Comparison of ENCODE assay signal across 18 cellular contexts in genomic region chr4:92231511-92231910, GRCh38.
"Had no signal": no experiment of that assay in that cellular context is flagged by ENCODE, and none has a peak within 500 bp of the region (broad histone marks: within the 10 kb centered on the region; RNA-seq: fewer than 3 reads in every experiment).

No MANE protein-coding gene starts in this region.

- H3K4me3 ChIP-seq: gastrocnemius medialis, left ventricle myocardium inferior, neural progenitor cell, sigmoid colon, upper lobe of left lung had no signal

- H3K27ac ChIP-seq: gastrocnemius medialis, left ventricle myocardium inferior, neural progenitor cell, sigmoid colon, upper lobe of left lung had no signal

- H3K9ac ChIP-seq: neural progenitor cell had no signal

- H2AFZ ChIP-seq: neural progenitor cell had no signal

- H3K4me1 ChIP-seq: gastrocnemius medialis, left ventricle myocardium inferior, neural progenitor cell, sigmoid colon had no signal

- H3K36me3 ChIP-seq: gastrocnemius medialis, left ventricle myocardium inferior, neural progenitor cell, sigmoid colon, upper lobe of left lung had no signal

- H3K27me3 ChIP-seq: gastrocnemius medialis, neural progenitor cell, sigmoid colon, upper lobe of left lung had no signal

- H3K9me3 ChIP-seq: gastrocnemius medialis, left ventricle myocardium inferior, sigmoid colon, upper lobe of left lung had no signal

- DNase-seq: activated CD4-positive, alpha-beta memory T cell treated with anti-CD3 and anti-CD28 coated beads, Interleukin-2, amount 10 ng/mL, durations not matched to agents 7 days and 5 days; activated CD4-positive, alpha-beta T cell treated with anti-CD3 and anti-CD28 coated beads, Interleukin-2, amount 10 ng/mL, durations not matched to agents 24 days and 14 days; activated effector memory CD4-positive, alpha-beta T cell treated with anti-CD3 and anti-CD28 coated beads, Interleukin-2, amount 50 U/mL, for 16 hours; activated naive CD4-positive, alpha-beta T cell treated with anti-CD3 and anti-CD28 coated beads, Interleukin-2, amount 10 ng/mL, durations not matched to agents 7 days and 5 days; activated T-cell treated with anti-CD3 and anti-CD28 coated beads for 4 hours; dermis blood vessel endothelial cell; effector CD8-positive, alpha-beta T cell; gastrocnemius medialis; hippocampal formation; left ventricle myocardium inferior; naive thymus-derived CD8-positive, alpha-beta T cell; sigmoid colon; stimulated activated CD4-positive, alpha-beta T cell treated with anti-CD3 and anti-CD28 coated beads, Interleukin-4, amount 100 ng/mL, for 4 hours; stimulated activated naive CD8-positive, alpha-beta T cell treated with anti-CD3 and anti-CD28 coated beads, Interleukin-15, Interleukin-2, amounts not matched to agents 100 U/mL and 50 U/mL, for 24 hours; T-helper 17 cell; upper lobe of left lung had no signal

- ATAC-seq: esophagus mucosa; gastrocnemius medialis; naive thymus-derived CD8-positive, alpha-beta T cell; stimulated activated naive CD8-positive, alpha-beta T cell treated with anti-CD3 and anti-CD28 coated beads, Interleukin-15, Interleukin-2, amounts not matched to agents 100 U/mL and 50 U/mL, for 24 hours; T-helper 17 cell had no signal

- H3K4me2 ChIP-seq: neural progenitor cell had no signal
